In genomic region chr1:42681771-42682483, GRCh38 we compare ENCODE assay signal across 8 cellular contexts. TPM values are rescaled to one million over a fixed set of nuclear protein-coding genes. Genes with fewer than 3 reads are reported as not detected.
DNase-seq lines count a peak whose midpoint lies in the region; ATAC-seq and TF ChIP-seq lines count a peak whose summit lies in the region.

YBX1 (plus strand) TSS chr1:42682418; CDS start chr1:42682566, 148 bp downstream.

- POLR2A ChIA-PET in activated CD4-positive, alpha-beta memory T cell treated with anti-CD3 and anti-CD28 coated beads for 36 hours (lab: Charles Lee): interaction anchor here (1.1 to 4.4 kb wide), 14 partner anchors 10 to 261 kb away, joined by 3 to 32 read pairs (median 6); partner anchors contain the start of genes C1orf50, P3H1 and PPIH

- TF ChIP-seq POLR2A in right lobe of liver (IDR thresholded peaks at IDR 0.05): peak; percentile 92

- H3K4me3 ChIP-seq in duodenal mucosa (ENCODE audit: low read depth in 1 of 2, low read length in 2 of 2): peak within 1 kb of the TSS; percentile 84 to 93
- peak within 1 kb of the TSS; percentile 72 to 90 (median 80) for H3K4me3 ChIP-seq in right lobe of liver

- no peaks in the 10 kb centered on the region for H3K9me3 Mint-ChIP-seq in activated CD4-positive, alpha-beta memory T cell treated with anti-CD3 and anti-CD28 coated beads for 36 hours

- no peaks in the 10 kb centered on the region for H3K9me3 ChIP-seq in duodenal mucosa (ENCODE audit: control insufficient read depth in 1 of 2, low read length in 2 of 2)
- H3K9me3 ChIP-seq in right lobe of liver: no peaks in the 10 kb centered on the region

- DNase-seq in CD1c-positive myeloid dendritic cell (ENCODE audit: extremely low spot score) (peak; percentile 99), NCI-H82 treated with DMSO at 0.1 percent for 48 hours (lab: John Stamatoyannopoulos, UW; ENCODE audit: unreplicated experiment) (peak; percentile 99), right lobe of liver (peak; percentile 95 to 98 (median 97))
- DNase-seq in activated CD4-positive, alpha-beta memory T cell treated with anti-CD3 and anti-CD28 coated beads for 36 hours: peak; percentile 97
- peak; percentile 92 to 95 for DNase-seq in stimulated activated CD4-positive, alpha-beta T cell treated with anti-CD3 and anti-CD28 coated beads, Interleukin-4, amount 100 ng/mL, for 4 hours

- H3K36me3 ChIP-seq in duodenal mucosa (ENCODE audit: control insufficient read depth in 1 of 2, insufficient read depth in 2 of 2, low read length in 2 of 2) (peaks cover 0 to under 1% of the 10 kb centered on the region in 2 donors), right lobe of liver (peaks cover 0 to 3% (median 0%) of the 10 kb centered on the region in 4 donors)

- ATAC-seq in GM19438 (IDR thresholded peaks at IDR 0.05; ENCODE audit: low read depth, unreplicated experiment): peak; percentile 89
- ATAC-seq in HG03575 (IDR thresholded peaks at IDR 0.05; ENCODE audit: extremely low read depth, insufficient number of reproducible peaks, low FRiP score, unreplicated experiment): peak; percentile 87
- peak; percentile 94 to 98 (median 96) for ATAC-seq in right lobe of liver

- intact Hi-C loops in activated CD4-positive, alpha-beta memory T cell treated with anti-CD3 and anti-CD28 coated beads for 36 hours (cut with micrococcal nuclease): loop anchor here (1.0 to 5.0 kb wide), 7 partner anchors 21 to 347 kb away; partner anchors contain the start of genes C1orf50, FOXJ3, P3H1 and PPCS
- intact Hi-C loops in right lobe of liver (cut with DNase I): no loop called here

- peaks cover 45% of the 10 kb centered on the region for H3K4me1 Mint-ChIP-seq in activated CD4-positive, alpha-beta memory T cell treated with anti-CD3 and anti-CD28 coated beads for 36 hours (ENCODE audit: low read depth)

- H3K27me3 ChIP-seq in duodenal mucosa (ENCODE audit: control insufficient read depth in 1 of 2, insufficient read depth in 2 of 2, low read length in 2 of 2) (no peaks in the 10 kb centered on the region), right lobe of liver (no peaks in the 10 kb centered on the region)

- H3K27ac Mint-ChIP-seq in activated CD4-positive, alpha-beta memory T cell treated with anti-CD3 and anti-CD28 coated beads for 36 hours: peak within 1 kb of the TSS; percentile 97

- H3K4me3 Mint-ChIP-seq in activated CD4-positive, alpha-beta memory T cell treated with anti-CD3 and anti-CD28 coated beads for 36 hours: peak within 1 kb of the TSS; percentile 93

- H3K36me3 Mint-ChIP-seq in activated CD4-positive, alpha-beta memory T cell treated with anti-CD3 and anti-CD28 coated beads for 36 hours: peaks cover 35% of the 10 kb centered on the region

- 1% methylated on average over 28 of the region's 53 CpGs for WGBS in right lobe of liver (ENCODE audit: insufficient coverage, low coverage, low lambda C conversion rate, missing lambda C conversion rate)

- peak within 1 kb of the TSS; percentile 61 for H3K27ac ChIP-seq in duodenal mucosa (ENCODE audit: low read depth, low read length)
- H3K27ac ChIP-seq in right lobe of liver: peak within 1 kb of the TSS; percentile 74 to 90 (median 83)

- CTCF ChIA-PET in activated CD4-positive, alpha-beta memory T cell treated with anti-CD3 and anti-CD28 coated beads for 36 hours (lab: Charles Lee): interaction anchor here (0.6 to 2.5 kb wide), 5 partner anchors 9 to 104 kb away, joined by 3 to 8 read pairs (median 5); partner anchors contain the start of gene PPIH

- no peak for TF ChIP-seq CTCF in right lobe of liver (IDR thresholded peaks at IDR 0.05)

- H3K9ac ChIP-seq in duodenal mucosa (ENCODE audit: low read depth in 1 of 2, low read length in 2 of 2): peak within 1 kb of the TSS; percentile 81 to 96

- peaks cover 42 to 45% of the 10 kb centered on the region in 2 donors for H3K4me1 ChIP-seq in duodenal mucosa (ENCODE audit: control insufficient read depth in 1 of 2, insufficient read depth in 2 of 2, low read length in 2 of 2)
- H3K4me1 ChIP-seq in right lobe of liver: peaks cover 0 to 45% (median 17%) of the 10 kb centered on the region in 4 donors

- H3K27me3 Mint-ChIP-seq in activated CD4-positive, alpha-beta memory T cell treated with anti-CD3 and anti-CD28 coated beads for 36 hours: no peaks in the 10 kb centered on the region

RNA-seq across cellular contexts. Expression of gene YBX1, which starts in this region (rescaled TPM):
- total RNA-seq in activated CD4-positive, alpha-beta memory T cell treated with anti-CD3 and anti-CD28 coated beads for 36 hours: 1,000 to 10,000 TPM; 1,101 to 1,134 TPM
- 100 to 1,000 TPM; 144 to 325 (median 207) TPM for total RNA-seq in right lobe of liver

Comparison
In these comparisons a context has a peak if more than half of its experiments do, and no peak if none do; other contexts are left out.
1. Peak in every context shown above with its lines: DNase-seq, ATAC-seq, H3K4me3 ChIP-seq and H3K27ac ChIP-seq.